ENCODE assay signal across 8 cellular contexts in genomic region chr10:77636967-77637473, GRCh38.
A peak's percentile ranks its signal among the peaks of the same experiment; 100 is the strongest.
DNase-seq lines count a peak whose midpoint lies in the region; ATAC-seq lines count a peak whose summit lies in the region.

No MANE protein-coding gene starts in this region.

- no peaks in the 10 kb centered on the region for H3K36me3 ChIP-seq in ACC112 (ENCODE audit: insufficient read depth, low read length)
- no peaks in the 10 kb centered on the region for H3K36me3 ChIP-seq in mucosa of rectum (ENCODE audit: control insufficient read depth in 2 of 2, insufficient read depth in 2 of 2, low read length in 2 of 2)

- H2AFZ ChIP-seq in ACC112 (ENCODE audit: low read length, unreplicated experiment), result peak overlapping the region; percentile 20

- ATAC-seq in GM18517 (IDR thresholded peaks at IDR 0.05; ENCODE audit: unreplicated experiment), result no peak
- no peak for ATAC-seq in GM21367 (IDR thresholded peaks at IDR 0.05; ENCODE audit: unreplicated experiment)

- H3K4me1 ChIP-seq in ACC112 (ENCODE audit: control insufficient read depth, insufficient read depth, low read length, unreplicated experiment) (peaks cover 12% of the 10 kb centered on the region), mucosa of rectum (ENCODE audit: control insufficient read depth in 2 of 2, insufficient read depth in 2 of 2, low read length in 2 of 2) (no peaks in the 10 kb centered on the region)

- H3K9ac ChIP-seq in mucosa of rectum (ENCODE audit: low read depth in 1 of 2, low read length in 2 of 2), result peak overlapping the region; percentile 47 to 62

- H3K27me3 ChIP-seq in ACC112 (ENCODE audit: insufficient read depth, low read length) (no peaks in the 10 kb centered on the region), mucosa of rectum (ENCODE audit: control insufficient read depth in 2 of 2, insufficient read depth in 2 of 2, low read length in 2 of 2) (peaks cover 24 to 36% of the 10 kb centered on the region in 2 donors)

- peak; percentile 42 for DNase-seq in HK-2 (ENCODE audit: unreplicated experiment)
- DNase-seq in NCI-H2029 treated with DMSO at 0.1 percent for 48 hours (lab: John Stamatoyannopoulos, UW), result no peak
- DNase-seq in T-helper 9 cell, result no peak

- no peaks in the 10 kb centered on the region for H3K9me3 ChIP-seq in mucosa of rectum (ENCODE audit: control insufficient read depth in 2 of 2, low read length in 2 of 2)

- H3K4me3 ChIP-seq in ACC112 (ENCODE audit: low read depth, low read length) (peak overlapping the region; percentile 82), mucosa of rectum (ENCODE audit: low read length in 2 of 2) (peak overlapping the region; percentile 68 to 73)

- peaks cover 8% of the 10 kb centered on the region for H3K79me2 ChIP-seq in ACC112 (ENCODE audit: control insufficient read depth, insufficient read depth, low read length, unreplicated experiment)

- H3K27ac ChIP-seq in ACC112 (ENCODE audit: low read depth, low read length) (no peak overlapping the region), cingulate gyrus (ENCODE audit: low read depth, low read length) (peak overlapping the region; percentile 75), mucosa of rectum (ENCODE audit: low read depth in 2 of 2, low read length in 2 of 2) (peak overlapping the region; percentile 49 to 52)
